In genomic region chr21:45438391-45439145, GRCh38 we compare ENCODE assay signal across 8 cellular contexts. TPM values are rescaled to one million over a fixed set of nuclear protein-coding genes. Genes with fewer than 3 reads are reported as not detected.
DNase-seq lines count a peak whose midpoint lies in the region; ATAC-seq and TF ChIP-seq lines count a peak whose summit lies in the region.

No MANE protein-coding gene starts in this region.

- 78% methylated on average over 16 of the region's 26 CpGs for WGBS in mammary epithelial cell (ENCODE audit: low coverage, missing lambda C conversion rate)
- WGBS in spleen, 5 donors = 60 to 72% (median 63%) methylated on average over 24 to 26 of the region's 26 CpGs

- no TSS peak for BruUV-seq in mammary epithelial cell (replicated peaks; lab: Mats Ljungman, UMichigan)

- H3K36me3 ChIP-seq in mammary epithelial cell (ENCODE audit: insufficient read depth, low read length) (no peaks in the 10 kb centered on the region), left lung (no peaks in the 10 kb centered on the region), spleen (no peaks in the 10 kb centered on the region)

- dilution Hi-C loops in mammary epithelial cell (cut with HindIII; ENCODE audit: low sequenced_read_pairs) = no loop called here

- H3K27ac ChIP-seq in mammary epithelial cell (ENCODE audit: insufficient read depth, low read depth, low read length) = no peak overlapping the region
- H3K27ac ChIP-seq in left lung = peak overlapping the region; percentile 65 to 69
- H3K27ac ChIP-seq in spleen = peak overlapping the region; percentile 53 to 84 (median 79)

- no peaks in the 10 kb centered on the region for H3K27me3 ChIP-seq in mammary epithelial cell (ENCODE audit: insufficient read depth, low read length)
- peaks cover 0 to 2% of the 10 kb centered on the region in 2 donors for H3K27me3 ChIP-seq in left lung
- peaks cover 0 to 35% (median 0%) of the 10 kb centered on the region in 7 donors for H3K27me3 ChIP-seq in spleen (replicated peaks in 1 of 7)

- H3K9me3 ChIP-seq in mammary epithelial cell (replicated peaks; ENCODE audit: insufficient read depth, low read length) (no peaks in the 10 kb centered on the region), left lung (no peaks in the 10 kb centered on the region), spleen (no peaks in the 10 kb centered on the region)

- intact Hi-C loops in mammary epithelial cell (cut with micrococcal nuclease) = loop anchor here (1.0 to 5.0 kb wide), 6 partner anchors 30 to 484 kb away; no protein-coding TSS in a partner anchor
- intact Hi-C loops in left lung (cut with DNase I) = loop anchor here in 1 of 2 donors (2.0 to 10.0 kb wide), 2 partner anchors 146 to 294 kb away; no protein-coding TSS in a partner anchor
- intact Hi-C loops in spleen (cut with DNase I; ENCODE audit: low total_unique reads) = loop anchor here (2.0 to 5.0 kb wide), 2 partner anchors 146 to 296 kb away; no protein-coding TSS in a partner anchor

- peak overlapping the region; percentile 70 for H3K4me2 ChIP-seq in mammary epithelial cell (ENCODE audit: insufficient read depth, low read depth, low read length)

- CTCF ChIA-PET in mammary epithelial cell (lab: Charles Lee; ENCODE audit: low non-redundant PET) = no interaction called here

- TF ChIP-seq CTCF in mammary epithelial cell (conservative IDR thresholded peaks at IDR 0.05 in 1 of 2, IDR thresholded peaks at IDR 0.05 in 1 of 2; ENCODE audit: extremely low read depth in 1 of 2, insufficient read depth in 1 of 2, low read depth in 1 of 2, low read length in 2 of 2) (no peak), left lung (IDR thresholded peaks at IDR 0.05) (no peak), spleen (IDR thresholded peaks at IDR 0.05 in 8 of 11, conservative IDR thresholded peaks at IDR 0.05 in 3 of 11) (no peak)

- no peak for ATAC-seq in left lung

- H3K4me1 ChIP-seq in mammary epithelial cell (ENCODE audit: insufficient read depth, low read length) (peaks cover 7% of the 10 kb centered on the region), left lung (peaks cover 7 to 15% of the 10 kb centered on the region in 2 donors), spleen (peaks cover 9 to 51% (median 30%) of the 10 kb centered on the region in 6 donors)

- H2AFZ ChIP-seq in mammary epithelial cell (ENCODE audit: low read depth, low read length) = peak overlapping the region; percentile 81

- DNase-seq in ELR (ENCODE audit: low read depth) = peak; percentile 18
- DNase-seq in mammary epithelial cell = no peak
- peak in 1 of 2 donors; percentile 61 for DNase-seq in left lung
- DNase-seq in spleen = peak; percentile 71
- no peak for DNase-seq in SKM-1 (lab: John Stamatoyannopoulos, UW; ENCODE audit: unreplicated experiment)
- no peak for DNase-seq in occipital lobe (lab: John Stamatoyannopoulos, UW)
- DNase-seq in midbrain (lab: John Stamatoyannopoulos, UW) = no peak
- no peak for DNase-seq in superior temporal gyrus (ENCODE audit: extremely low spot score)

- no peak for TF ChIP-seq POLR2A in spleen (IDR thresholded peaks at IDR 0.05)

- no peak overlapping the region for H3K9ac ChIP-seq in mammary epithelial cell (ENCODE audit: insufficient read depth, low read length)

- H3K79me2 ChIP-seq in mammary epithelial cell (ENCODE audit: insufficient read depth, low read length) = peaks cover 17% of the 10 kb centered on the region

- peaks cover 3% of the 10 kb centered on the region for H4K20me1 ChIP-seq in mammary epithelial cell (ENCODE audit: insufficient read depth, low read length)

- in situ Hi-C loops in mammary epithelial cell (cut with MboI; ENCODE audit: low sequenced_read_pairs in 2 of 2) = no loop called here

- H3K4me3 ChIP-seq in mammary epithelial cell (replicated peaks in 1 of 3; ENCODE audit: insufficient read depth in 1 of 3, low read depth in 2 of 3, low read length in 3 of 3) (no peak overlapping the region), left lung (peak overlapping the region in 1 of 2 donors; percentile 21), spleen (peak overlapping the region in 5 of 8 donors; percentile 2 to 61 (median 13))

RNA-seq across cellular contexts. Expression of gene COL18A1, which starts 33.6 kb away (rescaled TPM):
- total RNA-seq in mammary epithelial cell (10 to 100 TPM; 45.6 to 79.7 TPM), left lung (10 to 100 TPM; 64.8 to 90.2 TPM), spleen (100 to 1,000 TPM in 3 of 7 donors, 10 to 100 TPM in 4; 71.8 to 208 (median 99.6) TPM), occipital lobe (15.4 TPM)
- polyA plus RNA-seq in mammary epithelial cell (27.3 TPM), spleen (10 to 100 TPM; 35.0 to 66.9 (median 60.0) TPM)
- polyA minus RNA-seq in mammary epithelial cell = 7.5 TPM

Comparison
In these comparisons a context has a peak if more than half of its experiments do, and no peak if none do; other contexts are left out.
1. DNase-seq: peak in ELR (single experiment) and spleen (single experiment); none in mammary epithelial cell (single experiment), SKM-1 (single experiment), occipital lobe (single experiment), midbrain (single experiment) and superior temporal gyrus (single experiment).
2. H3K4me3 ChIP-seq: peak in spleen (5 of 8); none in mammary epithelial cell (0 of 3).